1 cellular context compared by ENCODE assay signal in genomic region chr5:75236322-75237316, GRCh38.
A peak's percentile ranks its signal among the peaks of the same experiment; 100 is the strongest.
TF ChIP-seq lines count a peak whose summit lies in the region.

TSS of gene ANKRD31 (minus strand) at chr5:75236878. CDS start at chr5:75236686, 192 bp downstream.

TF ChIP-seq in WTC11, 78 proteins besides CTCF, POLR2A, EP300 and RAD21 (continued from another document and continues in another):
- TF ChIP-seq GABPB1 (CRISPR knock-in tag; IDR thresholded peaks at IDR 0.05): peak; percentile 38; the same call in 1 of the 2 replicates
- TF ChIP-seq USF2 (CRISPR knock-in tag; IDR thresholded peaks at IDR 0.05): peak; percentile 81
- TF ChIP-seq CREM (CRISPR knock-in tag; IDR thresholded peaks at IDR 0.05): no peak; the same call in 1 of the 2 replicates
- no peak for TF ChIP-seq ZNF532 (CRISPR knock-in tag; IDR thresholded peaks at IDR 0.05; ENCODE audit: borderline replicate concordance)
- no peak for TF ChIP-seq JAZF1 (CRISPR knock-in tag; IDR thresholded peaks at IDR 0.05)
- TF ChIP-seq RORB (CRISPR knock-in tag; IDR thresholded peaks at IDR 0.05): no peak
- no peak for TF ChIP-seq GTF2I (CRISPR knock-in tag; conservative IDR thresholded peaks at IDR 0.05)
- TF ChIP-seq ELF4 (CRISPR knock-in tag; IDR thresholded peaks at IDR 0.05; ENCODE audit: low read depth): no peak
- TF ChIP-seq ERG (CRISPR knock-in tag; IDR thresholded peaks at IDR 0.05): no peak
- TF ChIP-seq ATF2 (CRISPR knock-in tag; IDR thresholded peaks at IDR 0.05; ENCODE audit: borderline replicate concordance, low read depth): no peak
- TF ChIP-seq ZNF512 (CRISPR knock-in tag; IDR thresholded peaks at IDR 0.05; ENCODE audit: borderline replicate concordance): no peak
- TF ChIP-seq E2F5 (CRISPR knock-in tag; IDR thresholded peaks at IDR 0.05): peak; percentile 39; the same call in 1 of the 2 replicates
- TF ChIP-seq E2F1 (CRISPR knock-in tag; IDR thresholded peaks at IDR 0.05): no peak
- TF ChIP-seq ZNF671 (CRISPR knock-in tag; IDR thresholded peaks at IDR 0.05): no peak
- TF ChIP-seq MYBL2 (CRISPR knock-in tag; IDR thresholded peaks at IDR 0.05): no peak
- no peak for TF ChIP-seq ZMAT4 (CRISPR knock-in tag; IDR thresholded peaks at IDR 0.05)
- no peak for TF ChIP-seq SOX15 (CRISPR knock-in tag; IDR thresholded peaks at IDR 0.05)
- 0 out of 2 replicates have a peak, but pooled peaks have one; percentile 34 for TF ChIP-seq ARID4B (CRISPR knock-in tag; IDR thresholded peaks at IDR 0.05; ENCODE audit: borderline replicate concordance)
- TF ChIP-seq ZNF425 (CRISPR knock-in tag; conservative IDR thresholded peaks at IDR 0.05): no peak
- TF ChIP-seq ZNF219 (CRISPR knock-in tag; IDR thresholded peaks at IDR 0.05; ENCODE audit: borderline replicate concordance): no peak
- no peak for TF ChIP-seq HMGA2 (CRISPR knock-in tag; IDR thresholded peaks at IDR 0.05)
- TF ChIP-seq MXD4 (CRISPR knock-in tag; IDR thresholded peaks at IDR 0.05; ENCODE audit: borderline replicate concordance): no peak
- no peak for TF ChIP-seq ZNF317 (CRISPR knock-in tag; IDR thresholded peaks at IDR 0.05; ENCODE audit: borderline replicate concordance, low read depth)
- TF ChIP-seq FOXP1 (CRISPR knock-in tag; IDR thresholded peaks at IDR 0.05; ENCODE audit: borderline replicate concordance): no peak
- TF ChIP-seq ZNF263 (CRISPR knock-in tag; IDR thresholded peaks at IDR 0.05; ENCODE audit: low read depth): no peak
- TF ChIP-seq FOXP4 (CRISPR knock-in tag; IDR thresholded peaks at IDR 0.05): no peak
- no peak for TF ChIP-seq NR2C2 (CRISPR knock-in tag; IDR thresholded peaks at IDR 0.05)
- TF ChIP-seq CDX4 (CRISPR knock-in tag; IDR thresholded peaks at IDR 0.05; ENCODE audit: borderline replicate concordance): no peak
- TF ChIP-seq NR3C1 (CRISPR knock-in tag; conservative IDR thresholded peaks at IDR 0.05; ENCODE audit: low read depth): no peak
- no peak for TF ChIP-seq EMX1 (CRISPR knock-in tag; IDR thresholded peaks at IDR 0.05)
